In genomic region chr11:27040302-27041115, GRCh38 we compare ENCODE assay signal across 13 cellular contexts. TPM values are rescaled to one million over a fixed set of nuclear protein-coding genes. Genes with fewer than 3 reads are reported as not detected.
DNase-seq lines count a peak whose midpoint lies in the region; ATAC-seq and TF ChIP-seq lines count a peak whose summit lies in the region.
"Had no signal": no experiment of that assay in that cellular context is flagged by ENCODE, and none has a peak within 500 bp of the region (broad histone marks: within the 10 kb centered on the region; RNA-seq: fewer than 3 reads in every experiment).

Gene BBOX1 (plus strand): TSS chr11:27040815. CDS start chr11:27055431, 14,616 bp downstream.

- H3K4me1 ChIP-seq in BE2C (no peaks in the 10 kb centered on the region), PC-3 (ENCODE audit: insufficient read depth, low read length) (no peaks in the 10 kb centered on the region), esophagus muscularis mucosa (peaks cover 0 to 24% (median 19%) of the 10 kb centered on the region in 4 donors)

- no peaks in the 10 kb centered on the region for H3K79me2 ChIP-seq in PC-3 (ENCODE audit: low read length)

- H3K36me3 ChIP-seq in BE2C (no peaks in the 10 kb centered on the region), PC-3 (ENCODE audit: low read depth, low read length) (no peaks in the 10 kb centered on the region), esophagus muscularis mucosa (no peaks in the 10 kb centered on the region)
- H3K36me3 ChIP-seq: neutrophil had no signal

- TF ChIP-seq CTCF in BE2C (IDR thresholded peaks at IDR 0.05; ENCODE audit: low read depth, low read length) (no peak), nephron progenitor cell (IDR thresholded peaks at IDR 0.05) (no peak), PC-3 (conservative IDR thresholded peaks at IDR 0.05; ENCODE audit: low read depth, low read length) (no peak), esophagus muscularis mucosa (IDR thresholded peaks at IDR 0.05) (no peak), GM13977 (IDR thresholded peaks at IDR 0.05; ENCODE audit: extremely low read depth, insufficient read depth, missing control alignments) (no peak)

- H3K4me2 ChIP-seq in PC-3 (ENCODE audit: low read length) = no peak within 1 kb of the TSS

- in situ Hi-C loops in GM13977 (cut with MboI; ENCODE audit: low pct_unique_long_range_greater_than_20kb, low sequenced_read_pairs, unreplicated experiment) = no loop called here

- no peak within 1 kb of the TSS for H3K4me3 Mint-ChIP-seq in nephron progenitor cell
- H3K4me3 Mint-ChIP-seq: T-helper 1 cell treated with Interleukin-12 subunit alpha and Interleukin-12 subunit beta and Interleukin-4 antibody, amounts not matched to agents 30 μg/mL and 1 μg/mL, for 36 hours had no signal

- no peak within 1 kb of the TSS for H3K9ac ChIP-seq in PC-3 (ENCODE audit: low read length)

- no peaks in the 10 kb centered on the region for H3K36me3 Mint-ChIP-seq in nephron progenitor cell (ENCODE audit: low read depth)

- H3K9me3 ChIP-seq in BE2C (no peaks in the 10 kb centered on the region), PC-3 (ENCODE audit: low read length) (no peaks in the 10 kb centered on the region), esophagus muscularis mucosa (peaks cover 0 to 10% (median 4%) of the 10 kb centered on the region in 4 donors)
- H3K9me3 ChIP-seq: neutrophil had no signal

- peaks cover 55% of the 10 kb centered on the region for H3K9me3 Mint-ChIP-seq in nephron progenitor cell

- no peaks in the 10 kb centered on the region for H3K4me1 Mint-ChIP-seq in nephron progenitor cell

- ATAC-seq in PC-3 = no peak

- no peaks in the 10 kb centered on the region for H3K27me3 ChIP-seq in BE2C
- H3K27me3 ChIP-seq in PC-3 (ENCODE audit: low read length) = no peaks in the 10 kb centered on the region
- H3K27me3 ChIP-seq in esophagus muscularis mucosa = no peaks in the 10 kb centered on the region
- H3K27me3 ChIP-seq: neutrophil had no signal

- DNase-seq in BE2C (peak; percentile 3), NCI-H1417 treated with DMSO at 0.1 percent for 48 hours (lab: John Stamatoyannopoulos, UW) (peak; percentile 21), caudate nucleus (lab: John Stamatoyannopoulos, UW) (peak in 41 of 61 donors; percentile 5 to 90 (median 26)), nephron progenitor cell (no peak), PC-3 (no peak), esophagus muscularis mucosa (ENCODE audit: extremely low spot score) (no peak), GM13977 (ENCODE audit: low spot score) (no peak), NK-92 (lab: John Stamatoyannopoulos, UW; ENCODE audit: unreplicated experiment) (no peak)
- DNase-seq: activated T-cell treated with anti-CD3 and anti-CD28 coated beads, Interleukin-2, amount 50 U/mL, for 48 hours; AML-193; cortex of kidney had no signal

- H4K20me1 ChIP-seq in PC-3 (ENCODE audit: low read length) = no peaks in the 10 kb centered on the region

- peak within 1 kb of the TSS; percentile 90 for H3K27ac Mint-ChIP-seq in nephron progenitor cell
- H3K27ac Mint-ChIP-seq: T-helper 1 cell treated with Interleukin-12 subunit alpha and Interleukin-12 subunit beta and Interleukin-4 antibody, amounts not matched to agents 30 μg/mL and 1 μg/mL, for 36 hours had no signal

- H3K4me3 ChIP-seq in BE2C (ENCODE audit: low read depth, low read length) (no peak within 1 kb of the TSS), PC-3 (ENCODE audit: low read length) (no peak within 1 kb of the TSS), esophagus muscularis mucosa (no peak within 1 kb of the TSS)

- 46% methylated on average over 4 of the region's 4 CpGs for WGBS in esophagus muscularis mucosa

- TF ChIP-seq POLR2A in esophagus muscularis mucosa (IDR thresholded peaks at IDR 0.05; ENCODE audit: low read depth) = no peak

- intact Hi-C loops in PC-3 (cut with micrococcal nuclease) = no loop called here
- intact Hi-C loops in esophagus muscularis mucosa (cut with DNase I) = no loop called here

- no peak within 1 kb of the TSS for H2AFZ ChIP-seq in PC-3 (ENCODE audit: low read length)

- H3K27ac ChIP-seq in caudate nucleus (ENCODE audit: low read depth, low read length) (peak within 1 kb of the TSS; percentile 71), PC-3 (ENCODE audit: low read length) (no peak within 1 kb of the TSS), esophagus muscularis mucosa (replicated peaks in 1 of 4) (no peak within 1 kb of the TSS)
- H3K27ac ChIP-seq: neutrophil had no signal

- CTCF ChIA-PET in PC-3 (lab: Charles Lee) = no interaction called here

- H3K9me2 ChIP-seq in PC-3 (replicated peaks; ENCODE audit: low read length) = no peaks in the 10 kb centered on the region

- no peaks in the 10 kb centered on the region for H3F3A ChIP-seq in PC-3 (ENCODE audit: low read length, unreplicated experiment)

- POLR2A ChIA-PET in PC-3 (lab: Charles Lee; ENCODE audit: unreplicated experiment) = no interaction called here

- no peaks in the 10 kb centered on the region for H3K27me3 Mint-ChIP-seq in nephron progenitor cell (ENCODE audit: low read depth, poor library complexity)

- no peak for TF ChIP-seq EP300 in esophagus muscularis mucosa (IDR thresholded peaks at IDR 0.05)

- BruUV-seq in PC-3 (replicated peaks; lab: Mats Ljungman, UMichigan) = no TSS peak

RNA-seq across cellular contexts. Expression of gene BBOX1, which starts in this region (rescaled TPM):
- not detected for polyA plus RNA-seq in BE2C (2012; ENCODE audit: insufficient read depth, insufficient read length, low read depth)
- total RNA-seq in PC-3 (2014; rRNA removed) (not detected in 2 replicates), esophagus muscularis mucosa (under 1 TPM in 1 of 4 donors, not detected in 3; 0.50 TPM)

Comparison
In these comparisons a context has a peak if more than half of its experiments do, and no peak if none do; other contexts are left out.
1. DNase-seq: peak in BE2C (single experiment), NCI-H1417 treated with DMSO at 0.1 percent for 48 hours (single experiment) and caudate nucleus (41 of 61); none in nephron progenitor cell (single experiment), PC-3 (single experiment), esophagus muscularis mucosa (single experiment), GM13977 (single experiment) and NK-92 (single experiment).